9 cellular contexts compared by ENCODE assay signal in genomic region chr4:151471728-151472127, GRCh38.
"Had no signal": no experiment of that assay in that cellular context is flagged by ENCODE, and none has a peak within 500 bp of the region (broad histone marks: within the 10 kb centered on the region; RNA-seq: fewer than 3 reads in every experiment).

No MANE protein-coding gene starts in this region.

- H3K9ac ChIP-seq: GM23248 had no signal

- H2AFZ ChIP-seq: GM23248 had no signal

- H3K9me3 ChIP-seq: HAP-1 had no signal

- FAIRE-seq: HepG2 had no signal

- H3K36me3 ChIP-seq: HAP-1 had no signal

- H3K27ac ChIP-seq: GM23248, HL-60 had no signal

- H3K27ac Mint-ChIP-seq: IgD-negative memory B cell had no signal

- ATAC-seq: HCT116, HepG2 had no signal

- H3K4me3 ChIP-seq: GM23248, HAP-1 had no signal

- DNase-seq: GM23248, GOT3, H7, KG1 had no signal

- H3K4me1 Mint-ChIP-seq: IgD-negative memory B cell had no signal

- H3K4me3 Mint-ChIP-seq: IgD-negative memory B cell had no signal

- H3K4me1 ChIP-seq: HAP-1 had no signal

- H3K36me3 Mint-ChIP-seq: IgD-negative memory B cell had no signal
